32 cellular contexts compared by ENCODE assay signal in the genomic region with DNA sequence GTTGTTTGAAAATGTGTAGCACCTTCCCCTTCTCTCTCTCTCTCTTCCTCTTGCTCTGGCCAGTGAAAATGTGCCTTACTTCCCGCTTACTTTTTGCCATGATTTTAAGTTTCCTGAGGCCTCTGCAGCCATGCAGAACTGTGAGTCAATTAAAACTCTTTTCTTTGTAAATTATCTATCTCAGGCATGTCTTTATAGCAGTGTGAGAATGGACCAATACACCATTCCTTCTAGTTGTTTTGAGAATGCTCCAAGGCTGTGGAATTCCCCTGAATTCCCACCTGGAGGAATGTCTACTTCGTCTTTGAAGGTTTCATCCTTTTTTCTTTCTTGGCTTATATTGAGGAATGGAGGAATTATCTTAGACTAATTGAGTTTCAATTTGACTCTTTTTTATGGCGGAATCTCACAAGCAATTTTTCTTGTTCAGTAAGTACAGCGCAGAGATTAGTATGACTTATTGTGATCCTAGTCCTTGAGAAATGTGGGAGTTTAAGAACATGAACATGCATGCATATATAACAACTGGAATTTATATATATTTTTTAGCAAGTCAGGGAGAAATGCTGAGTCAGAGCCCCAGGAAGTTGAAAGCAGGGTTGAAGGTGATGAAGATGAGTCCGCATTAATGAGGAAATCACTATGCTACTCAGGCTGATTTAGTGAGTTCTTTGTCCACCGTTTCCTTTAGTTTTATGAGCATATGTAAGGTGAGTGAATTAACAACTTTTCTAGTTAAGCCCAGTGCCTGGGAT.
"Had no signal": no experiment of that assay in that cellular context is flagged by ENCODE, and none has a peak within 500 bp of the region (broad histone marks: within the 10 kb centered on the region; RNA-seq: fewer than 3 reads in every experiment).

No MANE protein-coding gene starts in this region.

- H3K9me3 ChIP-seq: ascending aorta, heart left ventricle, left lung, lower lobe of right lung, ovary, sigmoid colon, upper lobe of left lung, vagina had no signal

- H3K27ac ChIP-seq: ascending aorta, foreskin keratinocyte, heart left ventricle, left lung, lower lobe of right lung, ovary, sigmoid colon, upper lobe of left lung, vagina had no signal

- H3K4me1 ChIP-seq: ascending aorta, foreskin keratinocyte, heart left ventricle, left lung, lower lobe of right lung, sigmoid colon, upper lobe of left lung, vagina had no signal

- H3K27me3 Mint-ChIP-seq: activated B cell treated with CpG ODN at 0.5 μM for 24 hours; activated naive CD4-positive, alpha-beta T cell treated with anti-CD3 and anti-CD28 coated beads, Interleukin-2, amount 10 ng/mL, durations not matched to agents 7 days and 5 days; activated naive CD8-positive, alpha-beta T cell treated with anti-CD3 and anti-CD28 coated beads, Interleukin-2, amount 10 ng/mL, durations not matched to agents 7 days and 5 days; effector memory CD8-positive, alpha-beta T cell; natural killer cell treated with Interleukin-12 subunit alpha and Interleukin-12 subunit beta and Interleukin-15 and Interleukin-18, amount 100 ng/mL, for 72 hours; stimulated activated memory B cell treated with anti-CD40 and anti-IgM and Interleukin-4, amounts not matched to agents 10 μg/mL and 1 μg/mL and 100 μg/mL, for 72 hours; stimulated activated naive CD8-positive, alpha-beta T cell treated with anti-CD3 and anti-CD28 coated beads, Interleukin-15, amount 100 ng/mL, for 72 hours had no signal

- H3K4me1 Mint-ChIP-seq: activated B cell treated with CpG ODN at 0.5 μM for 24 hours; activated naive CD4-positive, alpha-beta T cell treated with anti-CD3 and anti-CD28 coated beads, Interleukin-2, amount 10 ng/mL, durations not matched to agents 7 days and 5 days; activated naive CD8-positive, alpha-beta T cell treated with anti-CD3 and anti-CD28 coated beads, Interleukin-2, amount 10 ng/mL, durations not matched to agents 7 days and 5 days; immature natural killer cell; stimulated activated memory B cell treated with anti-CD40 and anti-IgM and Interleukin-4, amounts not matched to agents 10 μg/mL and 1 μg/mL and 100 μg/mL, for 72 hours; stimulated activated naive CD8-positive, alpha-beta T cell treated with anti-CD3 and anti-CD28 coated beads, Interleukin-15, amount 100 ng/mL, for 72 hours had no signal

- H3K4me3 ChIP-seq: ascending aorta, heart left ventricle, left lung, lower lobe of right lung, mucosa of descending colon, ovary, sigmoid colon, upper lobe of left lung, vagina had no signal

- ATAC-seq: effector memory CD8-positive, alpha-beta T cell; foreskin keratinocyte; heart left ventricle; left lung; lower lobe of right lung; mucosa of descending colon; natural killer cell treated with Interleukin-12 subunit alpha and Interleukin-12 subunit beta and Interleukin-15 and Interleukin-18, amount 100 ng/mL, for 72 hours; stimulated activated memory B cell treated with anti-CD40 and anti-IgM and Interleukin-4, amounts not matched to agents 10 μg/mL and 1 μg/mL and 100 μg/mL, for 72 hours; stimulated activated naive CD8-positive, alpha-beta T cell treated with anti-CD3 and anti-CD28 coated beads, Interleukin-15, amount 100 ng/mL, for 72 hours had no signal

- H3K27me3 ChIP-seq: ascending aorta, foreskin keratinocyte, heart left ventricle, left lung, ovary, sigmoid colon, upper lobe of left lung, vagina had no signal

- H3K36me3 ChIP-seq: ascending aorta, heart left ventricle, left lung, lower lobe of right lung, ovary, sigmoid colon, upper lobe of left lung, vagina had no signal

- DNase-seq: activated B cell treated with CpG ODN at 0.5 μM for 24 hours; activated CD8-positive, alpha-beta memory T cell treated with anti-CD3 and anti-CD28 coated beads for 24 hours; activated gamma-delta T cell; activated naive CD4-positive, alpha-beta T cell treated with anti-CD3 and anti-CD28 coated beads, Interleukin-2, amount 10 ng/mL, durations not matched to agents 7 days and 5 days; activated naive CD8-positive, alpha-beta T cell treated with anti-CD3 and anti-CD28 coated beads, Interleukin-2, amount 10 ng/mL, durations not matched to agents 7 days and 5 days; caudate nucleus; cortex of kidney; effector memory CD8-positive, alpha-beta T cell; foreskin keratinocyte; heart left ventricle; hypothalamus; immature natural killer cell; kidney; left lung; lower lobe of right lung; mesenchymal stem cell; mucosa of descending colon; ovary; retina; sigmoid colon; small intestine; stimulated activated CD4-positive, alpha-beta T cell treated with anti-CD3 and anti-CD28 coated beads, Interleukin-4, amount 100 ng/mL, for 24 hours; stimulated activated CD8-positive, alpha-beta memory T cell treated with anti-CD3 and anti-CD28 coated beads, Interleukin-4, amount 100 ng/mL, for 48 hours; stimulated activated naive CD8-positive, alpha-beta T cell treated with anti-CD3 and anti-CD28 coated beads, Interleukin-15, amount 100 ng/mL, for 72 hours; substantia nigra; upper lobe of left lung had no signal

- H3K36me3 Mint-ChIP-seq: activated naive CD4-positive, alpha-beta T cell treated with anti-CD3 and anti-CD28 coated beads, Interleukin-2, amount 10 ng/mL, durations not matched to agents 7 days and 5 days; activated naive CD8-positive, alpha-beta T cell treated with anti-CD3 and anti-CD28 coated beads, Interleukin-2, amount 10 ng/mL, durations not matched to agents 7 days and 5 days; brain; immature natural killer cell; stimulated activated memory B cell treated with anti-CD40 and anti-IgM and Interleukin-4, amounts not matched to agents 10 μg/mL and 1 μg/mL and 100 μg/mL, for 72 hours had no signal

- H3K27ac Mint-ChIP-seq: activated B cell treated with CpG ODN at 0.5 μM for 24 hours; activated naive CD4-positive, alpha-beta T cell treated with anti-CD3 and anti-CD28 coated beads, Interleukin-2, amount 10 ng/mL, durations not matched to agents 7 days and 5 days; activated naive CD8-positive, alpha-beta T cell treated with anti-CD3 and anti-CD28 coated beads, Interleukin-2, amount 10 ng/mL, durations not matched to agents 7 days and 5 days; brain; effector memory CD8-positive, alpha-beta T cell; immature natural killer cell; natural killer cell treated with Interleukin-12 subunit alpha and Interleukin-12 subunit beta and Interleukin-15 and Interleukin-18, amount 100 ng/mL, for 72 hours; progenitor cell of endocrine pancreas; stimulated activated memory B cell treated with anti-CD40 and anti-IgM and Interleukin-4, amounts not matched to agents 10 μg/mL and 1 μg/mL and 100 μg/mL, for 72 hours; stimulated activated naive CD8-positive, alpha-beta T cell treated with anti-CD3 and anti-CD28 coated beads, Interleukin-15, amount 100 ng/mL, for 72 hours had no signal

- H3K4me3 Mint-ChIP-seq: activated B cell treated with CpG ODN at 0.5 μM for 24 hours; activated naive CD4-positive, alpha-beta T cell treated with anti-CD3 and anti-CD28 coated beads, Interleukin-2, amount 10 ng/mL, durations not matched to agents 7 days and 5 days; activated naive CD8-positive, alpha-beta T cell treated with anti-CD3 and anti-CD28 coated beads, Interleukin-2, amount 10 ng/mL, durations not matched to agents 7 days and 5 days; brain; effector memory CD8-positive, alpha-beta T cell; immature natural killer cell; natural killer cell treated with Interleukin-12 subunit alpha and Interleukin-12 subunit beta and Interleukin-15 and Interleukin-18, amount 100 ng/mL, for 72 hours; stimulated activated memory B cell treated with anti-CD40 and anti-IgM and Interleukin-4, amounts not matched to agents 10 μg/mL and 1 μg/mL and 100 μg/mL, for 72 hours; stimulated activated naive CD8-positive, alpha-beta T cell treated with anti-CD3 and anti-CD28 coated beads, Interleukin-15, amount 100 ng/mL, for 72 hours had no signal
